1 cellular context compared by ENCODE assay signal in genomic region chr20:4108495-4109306, GRCh38.
A peak's percentile ranks its signal among the peaks of the same experiment; 100 is the strongest.
TF ChIP-seq lines count a peak whose summit lies in the region.

No MANE protein-coding gene starts in this region.

TF ChIP-seq in K562, 482 proteins besides CTCF, POLR2A, EP300 and RAD21 (continued from another document and continues in another):
- TF ChIP-seq ZNF280A (IDR thresholded peaks at IDR 0.05; ENCODE audit: low read depth, partially characterized antibody) (no peak), ZBED1 (IDR thresholded peaks at IDR 0.05) (no peak), FOXM1 (IDR thresholded peaks at IDR 0.05; ENCODE audit: low read depth) (no peak), FOXM1 (CRISPR knock-in tag; IDR thresholded peaks at IDR 0.05; ENCODE audit: low read depth) (no peak), TSC22D4 (tag; IDR thresholded peaks at IDR 0.05) (no peak), RB1 (IDR thresholded peaks at IDR 0.05; ENCODE audit: low read depth) (peak; percentile 29; the same call in 1 of the 2 replicates), ZNF707 (CRISPR knock-in tag; conservative IDR thresholded peaks at IDR 0.05) (no peak), ZKSCAN1 (IDR thresholded peaks at IDR 0.05; ENCODE audit: low read depth, low read length) (no peak), SMARCA5 (IDR thresholded peaks at IDR 0.05) (no peak), ZNF408 (CRISPR knock-in tag; IDR thresholded peaks at IDR 0.05; ENCODE audit: low read depth) (no peak), CBX3 (IDR thresholded peaks at IDR 0.05; ENCODE audit: borderline replicate concordance in 1 of 2, low read length in 2 of 2) (no peak), ZNF766 (CRISPR knock-in tag; conservative IDR thresholded peaks at IDR 0.05) (peak; percentile 49), ZFX (CRISPR knock-in tag; IDR thresholded peaks at IDR 0.05) (no peak), SMC3 (conservative IDR thresholded peaks at IDR 0.05; ENCODE audit: insufficient read depth, low read depth, low read length) (peak; percentile 96), XRCC4 (IDR thresholded peaks at IDR 0.05; ENCODE audit: extremely low read depth, insufficient read depth, insufficient read length) (no peak), ZNF347 (CRISPR knock-in tag; IDR thresholded peaks at IDR 0.05; ENCODE audit: low read depth) (no peak), ARID3A (IDR thresholded peaks at IDR 0.05; ENCODE audit: borderline replicate concordance, low read depth, low read length) (no peak), ZNF212 (CRISPR knock-in tag; IDR thresholded peaks at IDR 0.05) (no peak), RBM25 (IDR thresholded peaks at IDR 0.05; ENCODE audit: low read depth, low read length, severe bottlenecking) (no peak), SMAD1 (IDR thresholded peaks at IDR 0.05; ENCODE audit: low read depth, low read length, partially characterized antibody) (no peak), SRSF3 (IDR thresholded peaks at IDR 0.05; ENCODE audit: insufficient read depth, low read length) (no peak), GABPA (tag; conservative IDR thresholded peaks at IDR 0.05; ENCODE audit: low read depth) (peak; percentile 51; the same call in 1 of the 2 replicates), ZC3H8 (IDR thresholded peaks at IDR 0.05) (no peak), ZNF551 (CRISPR knock-in tag; IDR thresholded peaks at IDR 0.05) (no peak), TRIM25 (IDR thresholded peaks at IDR 0.05; ENCODE audit: borderline replicate concordance) (no peak), JUND (IDR thresholded peaks at IDR 0.05; ENCODE audit: borderline replicate concordance, low read depth, low read length) (peak; percentile 34; the same call in 1 of the 2 replicates), JUND (tag; IDR thresholded peaks at IDR 0.05; ENCODE audit: borderline replicate concordance, low read depth, low read length) (peak; percentile 74; the same call in 1 of the 3 replicates), YBX1 (IDR thresholded peaks at IDR 0.05) (no peak), NRF1 (conservative IDR thresholded peaks at IDR 0.05 in 1 of 2, IDR thresholded peaks at IDR 0.05 in 1 of 2) (no peak), MAZ (CRISPR knock-in tag; conservative IDR thresholded peaks at IDR 0.05 in 1 of 2, IDR thresholded peaks at IDR 0.05 in 1 of 2) (peak; percentile 10 to 45; a peak in 1 of 4 replicates), FOXA1 (IDR thresholded peaks at IDR 0.05; ENCODE audit: borderline replicate concordance) (no peak), PTRF (tag; IDR thresholded peaks at IDR 0.05) (no peak), ESRRA (IDR thresholded peaks at IDR 0.05; ENCODE audit: borderline replicate concordance, low read depth) (peak; percentile 31; the same call in 1 of the 2 replicates), RNF2 (IDR thresholded peaks at IDR 0.05) (peak; percentile 55; the same call in 1 of the 2 replicates), ZNF175 (CRISPR knock-in tag; IDR thresholded peaks at IDR 0.05; ENCODE audit: low read depth) (peak; percentile 29; the same call in 1 of the 2 replicates), VEZF1 (CRISPR knock-in tag; IDR thresholded peaks at IDR 0.05) (peak; percentile 28; the same call in 1 of the 2 replicates), SAP30 (IDR thresholded peaks at IDR 0.05; ENCODE audit: borderline replicate concordance, insufficient read depth, low read depth, low read length, poor library complexity, severe bottlenecking) (no peak), NBN (IDR thresholded peaks at IDR 0.05; ENCODE audit: low read depth) (0 out of 2 replicates have a peak, but pooled peaks have one; percentile 66), ARNT (IDR thresholded peaks at IDR 0.05) (no peak), ZNF124 (CRISPR knock-in tag; IDR thresholded peaks at IDR 0.05) (no peak)
- TF ChIP-seq, protein P1, sequence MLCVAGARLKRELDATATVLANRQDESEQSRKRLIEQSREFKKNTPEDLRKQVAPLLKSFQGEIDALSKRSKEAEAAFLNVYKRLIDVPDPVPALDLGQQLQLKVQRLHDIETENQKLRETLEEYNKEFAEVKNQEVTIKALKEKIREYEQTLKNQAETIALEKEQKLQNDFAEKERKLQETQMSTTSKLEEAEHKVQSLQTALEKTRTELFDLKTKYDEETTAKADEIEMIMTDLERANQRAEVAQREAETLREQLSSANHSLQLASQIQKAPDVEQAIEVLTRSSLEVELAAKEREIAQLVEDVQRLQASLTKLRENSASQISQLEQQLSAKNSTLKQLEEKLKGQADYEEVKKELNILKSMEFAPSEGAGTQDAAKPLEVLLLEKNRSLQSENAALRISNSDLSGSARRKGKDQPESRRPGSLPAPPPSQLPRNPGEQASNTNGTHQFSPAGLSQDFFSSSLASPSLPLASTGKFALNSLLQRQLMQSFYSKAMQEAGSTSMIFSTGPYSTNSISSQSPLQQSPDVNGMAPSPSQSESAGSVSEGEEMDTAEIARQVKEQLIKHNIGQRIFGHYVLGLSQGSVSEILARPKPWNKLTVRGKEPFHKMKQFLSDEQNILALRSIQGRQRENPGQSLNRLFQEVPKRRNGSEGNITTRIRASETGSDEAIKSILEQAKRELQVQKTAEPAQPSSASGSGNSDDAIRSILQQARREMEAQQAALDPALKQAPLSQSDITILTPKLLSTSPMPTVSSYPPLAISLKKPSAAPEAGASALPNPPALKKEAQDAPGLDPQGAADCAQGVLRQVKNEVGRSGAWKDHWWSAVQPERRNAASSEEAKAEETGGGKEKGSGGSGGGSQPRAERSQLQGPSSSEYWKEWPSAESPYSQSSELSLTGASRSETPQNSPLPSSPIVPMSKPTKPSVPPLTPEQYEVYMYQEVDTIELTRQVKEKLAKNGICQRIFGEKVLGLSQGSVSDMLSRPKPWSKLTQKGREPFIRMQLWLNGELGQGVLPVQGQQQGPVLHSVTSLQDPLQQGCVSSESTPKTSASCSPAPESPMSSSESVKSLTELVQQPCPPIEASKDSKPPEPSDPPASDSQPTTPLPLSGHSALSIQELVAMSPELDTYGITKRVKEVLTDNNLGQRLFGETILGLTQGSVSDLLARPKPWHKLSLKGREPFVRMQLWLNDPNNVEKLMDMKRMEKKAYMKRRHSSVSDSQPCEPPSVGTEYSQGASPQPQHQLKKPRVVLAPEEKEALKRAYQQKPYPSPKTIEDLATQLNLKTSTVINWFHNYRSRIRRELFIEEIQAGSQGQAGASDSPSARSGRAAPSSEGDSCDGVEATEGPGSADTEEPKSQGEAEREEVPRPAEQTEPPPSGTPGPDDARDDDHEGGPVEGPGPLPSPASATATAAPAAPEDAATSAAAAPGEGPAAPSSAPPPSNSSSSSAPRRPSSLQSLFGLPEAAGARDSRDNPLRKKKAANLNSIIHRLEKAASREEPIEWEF (CRISPR knock-in tag; IDR thresholded peaks at IDR 0.05): no peak
- TF ChIP-seq, protein P2, sequence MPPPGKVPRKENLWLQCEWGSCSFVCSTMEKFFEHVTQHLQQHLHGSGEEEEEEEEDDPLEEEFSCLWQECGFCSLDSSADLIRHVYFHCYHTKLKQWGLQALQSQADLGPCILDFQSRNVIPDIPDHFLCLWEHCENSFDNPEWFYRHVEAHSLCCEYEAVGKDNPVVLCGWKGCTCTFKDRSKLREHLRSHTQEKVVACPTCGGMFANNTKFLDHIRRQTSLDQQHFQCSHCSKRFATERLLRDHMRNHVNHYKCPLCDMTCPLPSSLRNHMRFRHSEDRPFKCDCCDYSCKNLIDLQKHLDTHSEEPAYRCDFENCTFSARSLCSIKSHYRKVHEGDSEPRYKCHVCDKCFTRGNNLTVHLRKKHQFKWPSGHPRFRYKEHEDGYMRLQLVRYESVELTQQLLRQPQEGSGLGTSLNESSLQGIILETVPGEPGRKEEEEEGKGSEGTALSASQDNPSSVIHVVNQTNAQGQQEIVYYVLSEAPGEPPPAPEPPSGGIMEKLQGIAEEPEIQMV (tag; conservative IDR thresholded peaks at IDR 0.05; ENCODE audit: low read depth): no peak
- TF ChIP-seq, protein P3, sequence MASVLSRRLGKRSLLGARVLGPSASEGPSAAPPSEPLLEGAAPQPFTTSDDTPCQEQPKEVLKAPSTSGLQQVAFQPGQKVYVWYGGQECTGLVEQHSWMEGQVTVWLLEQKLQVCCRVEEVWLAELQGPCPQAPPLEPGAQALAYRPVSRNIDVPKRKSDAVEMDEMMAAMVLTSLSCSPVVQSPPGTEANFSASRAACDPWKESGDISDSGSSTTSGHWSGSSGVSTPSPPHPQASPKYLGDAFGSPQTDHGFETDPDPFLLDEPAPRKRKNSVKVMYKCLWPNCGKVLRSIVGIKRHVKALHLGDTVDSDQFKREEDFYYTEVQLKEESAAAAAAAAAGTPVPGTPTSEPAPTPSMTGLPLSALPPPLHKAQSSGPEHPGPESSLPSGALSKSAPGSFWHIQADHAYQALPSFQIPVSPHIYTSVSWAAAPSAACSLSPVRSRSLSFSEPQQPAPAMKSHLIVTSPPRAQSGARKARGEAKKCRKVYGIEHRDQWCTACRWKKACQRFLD (CRISPR knock-in tag; IDR thresholded peaks at IDR 0.05): no peak
- TF ChIP-seq, protein P4, sequence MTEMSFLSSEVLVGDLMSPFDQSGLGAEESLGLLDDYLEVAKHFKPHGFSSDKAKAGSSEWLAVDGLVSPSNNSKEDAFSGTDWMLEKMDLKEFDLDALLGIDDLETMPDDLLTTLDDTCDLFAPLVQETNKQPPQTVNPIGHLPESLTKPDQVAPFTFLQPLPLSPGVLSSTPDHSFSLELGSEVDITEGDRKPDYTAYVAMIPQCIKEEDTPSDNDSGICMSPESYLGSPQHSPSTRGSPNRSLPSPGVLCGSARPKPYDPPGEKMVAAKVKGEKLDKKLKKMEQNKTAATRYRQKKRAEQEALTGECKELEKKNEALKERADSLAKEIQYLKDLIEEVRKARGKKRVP (CRISPR knock-in tag; IDR thresholded peaks at IDR 0.05): peak; percentile 96
- TF ChIP-seq, protein P5, sequence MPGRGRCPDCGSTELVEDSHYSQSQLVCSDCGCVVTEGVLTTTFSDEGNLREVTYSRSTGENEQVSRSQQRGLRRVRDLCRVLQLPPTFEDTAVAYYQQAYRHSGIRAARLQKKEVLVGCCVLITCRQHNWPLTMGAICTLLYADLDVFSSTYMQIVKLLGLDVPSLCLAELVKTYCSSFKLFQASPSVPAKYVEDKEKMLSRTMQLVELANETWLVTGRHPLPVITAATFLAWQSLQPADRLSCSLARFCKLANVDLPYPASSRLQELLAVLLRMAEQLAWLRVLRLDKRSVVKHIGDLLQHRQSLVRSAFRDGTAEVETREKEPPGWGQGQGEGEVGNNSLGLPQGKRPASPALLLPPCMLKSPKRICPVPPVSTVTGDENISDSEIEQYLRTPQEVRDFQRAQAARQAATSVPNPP (IDR thresholded peaks at IDR 0.05; ENCODE audit: borderline replicate concordance, insufficient read depth, insufficient read length): no peak
- TF ChIP-seq, protein P6, sequence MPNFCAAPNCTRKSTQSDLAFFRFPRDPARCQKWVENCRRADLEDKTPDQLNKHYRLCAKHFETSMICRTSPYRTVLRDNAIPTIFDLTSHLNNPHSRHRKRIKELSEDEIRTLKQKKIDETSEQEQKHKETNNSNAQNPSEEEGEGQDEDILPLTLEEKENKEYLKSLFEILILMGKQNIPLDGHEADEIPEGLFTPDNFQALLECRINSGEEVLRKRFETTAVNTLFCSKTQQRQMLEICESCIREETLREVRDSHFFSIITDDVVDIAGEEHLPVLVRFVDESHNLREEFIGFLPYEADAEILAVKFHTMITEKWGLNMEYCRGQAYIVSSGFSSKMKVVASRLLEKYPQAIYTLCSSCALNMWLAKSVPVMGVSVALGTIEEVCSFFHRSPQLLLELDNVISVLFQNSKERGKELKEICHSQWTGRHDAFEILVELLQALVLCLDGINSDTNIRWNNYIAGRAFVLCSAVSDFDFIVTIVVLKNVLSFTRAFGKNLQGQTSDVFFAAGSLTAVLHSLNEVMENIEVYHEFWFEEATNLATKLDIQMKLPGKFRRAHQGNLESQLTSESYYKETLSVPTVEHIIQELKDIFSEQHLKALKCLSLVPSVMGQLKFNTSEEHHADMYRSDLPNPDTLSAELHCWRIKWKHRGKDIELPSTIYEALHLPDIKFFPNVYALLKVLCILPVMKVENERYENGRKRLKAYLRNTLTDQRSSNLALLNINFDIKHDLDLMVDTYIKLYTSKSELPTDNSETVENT (CRISPR knock-in tag; IDR thresholded peaks at IDR 0.05): no peak
